Comparison of ENCODE assay signal across 32 cellular contexts in the genomic region with DNA sequence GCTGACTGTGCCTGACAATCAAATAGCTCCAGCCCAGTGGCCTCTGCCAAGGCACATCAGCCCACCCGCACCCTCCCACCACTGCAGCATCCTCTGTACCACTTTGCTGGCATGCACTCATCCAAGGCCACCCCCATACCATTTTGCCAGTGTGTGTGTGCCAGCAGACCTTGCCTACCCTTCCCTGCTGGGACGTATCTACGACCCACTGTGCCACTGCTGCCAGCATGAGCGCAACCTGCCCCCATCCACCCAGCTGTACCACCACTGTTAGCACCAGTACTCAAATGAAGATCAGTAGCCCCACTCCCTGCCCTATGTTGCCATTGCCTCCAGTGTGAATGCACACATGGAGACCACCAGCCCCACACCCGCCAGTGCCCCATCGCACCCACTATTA.
"Had no signal": no experiment of that assay in that cellular context is flagged by ENCODE, and none has a peak within 500 bp of the region (broad histone marks: within the 10 kb centered on the region; RNA-seq: fewer than 3 reads in every experiment).

No MANE protein-coding gene starts in this region.

- H3K27ac Mint-ChIP-seq: activated CD4-positive, alpha-beta memory T cell treated with anti-CD3 and anti-CD28 coated beads, Interleukin-2, amount 10 ng/mL, durations not matched to agents 7 days and 5 days; activated CD4-positive, alpha-beta T cell treated with anti-CD3 and anti-CD28 coated beads for 36 hours; activated CD4-positive, alpha-beta T cell treated with anti-CD3 and anti-CD28 coated beads, Interleukin-2, amount 10 ng/mL, durations not matched to agents 7 days and 5 days; activated naive CD4-positive, alpha-beta T cell treated with anti-CD3 and anti-CD28 coated beads, Interleukin-2, amount 50 U/mL, for 72 hours; activated naive CD8-positive, alpha-beta T cell treated with anti-CD3 and anti-CD28 coated beads, Interleukin-2, amount 10 ng/mL, durations not matched to agents 7 days and 5 days; activated T-cell treated with anti-CD3 and anti-CD28 coated beads, Interleukin-2, amount 50 U/mL, for 24 hours; activated T-helper 17 cell treated with anti-CD3 and anti-CD28 coated beads, Interleukin-2, amount 50 U/mL, for 72 hours; brain; dendritic cell treated with granulocyte-macrophage colony-stimulating factor and Interleukin-4, amounts not matched to agents 40 ng/mL and 50 ng/mL, for 4 days; effector memory CD8-positive, alpha-beta T cell had no signal

- H3K27ac ChIP-seq: ascending aorta, breast epithelium, cardiac muscle cell, coronary artery, dorsolateral prefrontal cortex, esophagus muscularis mucosa, foreskin keratinocyte, gastrocnemius medialis had no signal

- DNase-seq: activated CD4-positive, alpha-beta memory T cell treated with anti-CD3 and anti-CD28 coated beads, Interleukin-2, amount 10 ng/mL, durations not matched to agents 7 days and 5 days; activated CD4-positive, alpha-beta T cell treated with anti-CD3 and anti-CD28 coated beads for 36 hours; activated CD4-positive, alpha-beta T cell treated with anti-CD3 and anti-CD28 coated beads, Interleukin-2, amount 10 ng/mL, durations not matched to agents 7 days and 5 days; activated CD4-positive, alpha-beta T cell treated with anti-CD3 and anti-CD28 coated beads, Interleukin-2, amount 50 U/mL, for 4 hours; activated CD4-positive, CD25-positive, alpha-beta regulatory T cell; activated CD4-positive, CD25-positive, alpha-beta regulatory T cell treated with anti-CD3 and anti-CD28 coated beads, Interleukin-2, amount 50 U/mL, for 72 hours; activated CD8-positive, alpha-beta memory T cell treated with anti-CD3 and anti-CD28 coated beads, Interleukin-2, amount 50 U/mL, for 48 hours; activated effector memory CD4-positive, alpha-beta T cell treated with Interleukin-2 at 50 U/mL for 16 hours; activated gamma-delta T cell treated with Interleukin-2 at 50 U/mL for 16 hours; activated naive CD4-positive, alpha-beta T cell treated with Interleukin-2 at 50 U/mL for 16 hours; activated naive CD8-positive, alpha-beta T cell treated with anti-CD3 and anti-CD28 coated beads, Interleukin-2, amount 10 ng/mL, durations not matched to agents 7 days and 5 days; activated T-cell treated with anti-CD3 and anti-CD28 coated beads for 4 hours; activated T-cell treated with anti-CD3 and anti-CD28 coated beads, Interleukin-2, amount 50 U/mL, for 24 hours; central memory CD4-positive, alpha-beta T cell; cerebellar nuclear complex; effector CD4-positive, alpha-beta T cell; effector memory CD8-positive, alpha-beta T cell; erythroblast; foreskin keratinocyte; gastrocnemius medialis; glutamatergic neuron; T-helper 2 cell had no signal

- H3K27me3 Mint-ChIP-seq: activated CD4-positive, alpha-beta memory T cell treated with anti-CD3 and anti-CD28 coated beads, Interleukin-2, amount 10 ng/mL, durations not matched to agents 7 days and 5 days; activated CD4-positive, alpha-beta T cell treated with anti-CD3 and anti-CD28 coated beads, Interleukin-2, amount 10 ng/mL, durations not matched to agents 7 days and 5 days; activated naive CD8-positive, alpha-beta T cell treated with anti-CD3 and anti-CD28 coated beads, Interleukin-2, amount 10 ng/mL, durations not matched to agents 7 days and 5 days; activated T-cell treated with anti-CD3 and anti-CD28 coated beads, Interleukin-2, amount 50 U/mL, for 24 hours; dendritic cell treated with granulocyte-macrophage colony-stimulating factor and Interleukin-4, amounts not matched to agents 40 ng/mL and 50 ng/mL, for 4 days; effector memory CD8-positive, alpha-beta T cell had no signal

- H3K4me1 Mint-ChIP-seq: activated CD4-positive, alpha-beta memory T cell treated with anti-CD3 and anti-CD28 coated beads, Interleukin-2, amount 10 ng/mL, durations not matched to agents 7 days and 5 days; activated CD4-positive, alpha-beta T cell treated with anti-CD3 and anti-CD28 coated beads for 36 hours; activated CD4-positive, alpha-beta T cell treated with anti-CD3 and anti-CD28 coated beads, Interleukin-2, amount 10 ng/mL, durations not matched to agents 7 days and 5 days; activated naive CD8-positive, alpha-beta T cell treated with anti-CD3 and anti-CD28 coated beads, Interleukin-2, amount 10 ng/mL, durations not matched to agents 7 days and 5 days; activated T-helper 17 cell treated with anti-CD3 and anti-CD28 coated beads, Interleukin-2, amount 50 U/mL, for 72 hours had no signal

- H3K36me3 ChIP-seq: ascending aorta, breast epithelium, cardiac muscle cell, esophagus muscularis mucosa, gastrocnemius medialis had no signal

- H3K36me3 Mint-ChIP-seq: activated naive CD8-positive, alpha-beta T cell treated with anti-CD3 and anti-CD28 coated beads, Interleukin-2, amount 10 ng/mL, durations not matched to agents 7 days and 5 days had no signal

- H3K27me3 ChIP-seq: ascending aorta, breast epithelium, cardiac muscle cell, dorsolateral prefrontal cortex, esophagus muscularis mucosa, foreskin keratinocyte, gastrocnemius medialis had no signal

- H3K4me3 ChIP-seq: ascending aorta, breast epithelium, cardiac muscle cell, coronary artery, dorsolateral prefrontal cortex, esophagus muscularis mucosa, gastrocnemius medialis had no signal

- H3K9me3 ChIP-seq: ascending aorta, gastrocnemius medialis had no signal

- H3K4me1 ChIP-seq: ascending aorta, breast epithelium, esophagus muscularis mucosa, foreskin keratinocyte, gastrocnemius medialis had no signal

- H3K4me3 Mint-ChIP-seq: activated CD4-positive, alpha-beta memory T cell treated with anti-CD3 and anti-CD28 coated beads, Interleukin-2, amount 10 ng/mL, durations not matched to agents 7 days and 5 days; activated CD4-positive, alpha-beta T cell treated with anti-CD3 and anti-CD28 coated beads for 36 hours; activated CD4-positive, alpha-beta T cell treated with anti-CD3 and anti-CD28 coated beads, Interleukin-2, amount 10 ng/mL, durations not matched to agents 7 days and 5 days; activated naive CD8-positive, alpha-beta T cell treated with anti-CD3 and anti-CD28 coated beads, Interleukin-2, amount 10 ng/mL, durations not matched to agents 7 days and 5 days; activated T-cell treated with anti-CD3 and anti-CD28 coated beads, Interleukin-2, amount 50 U/mL, for 24 hours; activated T-helper 17 cell treated with anti-CD3 and anti-CD28 coated beads, Interleukin-2, amount 50 U/mL, for 72 hours; brain; dendritic cell treated with granulocyte-macrophage colony-stimulating factor and Interleukin-4, amounts not matched to agents 40 ng/mL and 50 ng/mL, for 4 days; effector memory CD8-positive, alpha-beta T cell had no signal
